Comparison of ENCODE assay signal across 8 cellular contexts in the genomic region with DNA sequence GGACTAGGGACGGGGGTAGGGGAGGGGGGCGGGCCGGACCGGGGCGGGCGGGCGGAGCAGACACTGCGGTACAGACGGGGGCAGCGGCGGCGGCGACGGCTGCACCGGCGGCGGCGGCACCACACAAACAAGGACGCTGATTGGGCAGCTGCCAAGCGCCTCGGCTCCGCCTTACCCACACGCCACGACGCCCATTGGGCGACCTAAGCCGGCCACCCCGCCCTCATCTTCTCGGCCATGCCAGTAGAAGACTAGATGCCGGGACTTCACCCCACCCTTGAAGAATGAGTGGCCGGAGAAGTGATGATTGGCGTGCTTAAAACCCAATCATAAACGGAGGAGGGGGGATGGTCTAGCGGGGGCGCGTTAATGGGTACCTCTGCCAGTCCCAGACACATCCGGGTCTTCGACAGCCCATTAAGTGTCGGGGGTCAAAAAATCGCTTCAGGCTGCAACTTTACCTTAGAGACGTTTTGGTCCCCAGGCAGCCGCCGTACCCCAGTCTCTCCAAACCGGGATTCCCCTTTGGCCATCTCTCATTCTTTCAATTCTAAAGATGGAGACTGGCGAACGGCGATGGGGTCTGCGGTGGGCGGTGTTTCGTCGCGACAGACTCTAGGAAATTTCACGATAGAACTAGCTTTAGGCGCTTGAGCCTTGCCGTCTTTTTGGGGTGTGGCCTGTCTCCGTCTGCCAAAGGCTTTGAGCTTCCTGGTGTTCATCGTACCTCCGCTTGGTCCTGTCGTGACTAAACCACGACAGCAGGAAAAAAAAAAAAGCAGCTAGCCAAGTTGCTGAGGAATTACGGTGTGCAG. TPM values are rescaled to one million over a fixed set of nuclear protein-coding genes. Genes with fewer than 3 reads are reported as not detected.
A peak's percentile ranks its signal among the peaks of the same experiment; 100 is the strongest.
DNase-seq lines count a peak whose midpoint lies in the region; ATAC-seq, FAIRE-seq and TF ChIP-seq lines count a peak whose summit lies in the region.

TSS of gene GATAD2B (minus strand) at position 135 of the 815 bp plus-strand sequence. CDS start 94,625 bp downstream, outside the sequence.

- H3K27ac ChIP-seq in upper lobe of right lung, result peak within 1 kb of the TSS; percentile 86

- ATAC-seq in HG02852 (IDR thresholded peaks at IDR 0.05; ENCODE audit: unreplicated experiment) (peak; percentile 93), left cardiac atrium (peak; percentile 98 to 99), upper lobe of right lung (peak; percentile 98)

- peaks cover 11% of the 10 kb centered on the region for H3K36me3 ChIP-seq in upper lobe of right lung

- intact Hi-C loops in left cardiac atrium (cut with DNase I) (no loop called here), posterior vena cava (cut with DNase I) (loop anchor here in 1 of 2 donors (5.0 kb wide), 1 partner anchor 36 kb away; no protein-coding TSS in a partner anchor), upper lobe of right lung (cut with DNase I) (loop anchor here (10.0 kb wide), 1 partner anchor 108 kb away; no protein-coding TSS in a partner anchor)

- peak; percentile 86 for FAIRE-seq in GM12892 (lab: Jason Lieb, UNC)

- peak; percentile 91 for DNase-seq in GM12892 (ENCODE audit: insufficient read length)
- peak; percentile 100 for DNase-seq in NCI-H146 (lab: John Stamatoyannopoulos, UW)
- peak; percentile 98 to 100 (median 98) for DNase-seq in T-helper 1 cell
- DNase-seq in amniotic epithelial cell (ENCODE audit: low read depth), result peak; percentile 100
- DNase-seq in left cardiac atrium, result peak; percentile 100
- peak; percentile 100 for DNase-seq in posterior vena cava (ENCODE audit: low spot score)
- peak; percentile 100 for DNase-seq in upper lobe of right lung

- H3K4me1 ChIP-seq in upper lobe of right lung, result peaks cover 31% of the 10 kb centered on the region

- H3K9me3 ChIP-seq in upper lobe of right lung, result no peaks in the 10 kb centered on the region

- TF ChIP-seq CTCF in upper lobe of right lung (IDR thresholded peaks at IDR 0.05), result no peak

- H3K27me3 ChIP-seq in upper lobe of right lung, result no peaks in the 10 kb centered on the region

- H3K4me3 ChIP-seq in upper lobe of right lung, result peak within 1 kb of the TSS; percentile 67

- peak; percentile 76; the same call in 1 of the 2 replicates for TF ChIP-seq POLR2A in GM12892 (IDR thresholded peaks at IDR 0.05; ENCODE audit: low read depth, low read length)

RNA-seq across cellular contexts. Expression of gene GATAD2B, which starts in this region (rescaled TPM):
- 16.1 TPM for polyA plus RNA-seq in GM12892 (2012; ENCODE audit: missing spikeins)
- total RNA-seq in left cardiac atrium (10 to 100 TPM; 29.0 to 39.5 TPM), posterior vena cava (10 to 100 TPM; 33.5 to 43.5 TPM), upper lobe of right lung (55.1 TPM)

Comparison
In these comparisons a context has a peak if more than half of its experiments do, and no peak if none do; other contexts are left out.
1. Peak in every context shown above with its lines: DNase-seq, ATAC-seq, H3K4me3 ChIP-seq and H3K27ac ChIP-seq.